24 cellular contexts compared by ENCODE assay signal in the genomic region with DNA sequence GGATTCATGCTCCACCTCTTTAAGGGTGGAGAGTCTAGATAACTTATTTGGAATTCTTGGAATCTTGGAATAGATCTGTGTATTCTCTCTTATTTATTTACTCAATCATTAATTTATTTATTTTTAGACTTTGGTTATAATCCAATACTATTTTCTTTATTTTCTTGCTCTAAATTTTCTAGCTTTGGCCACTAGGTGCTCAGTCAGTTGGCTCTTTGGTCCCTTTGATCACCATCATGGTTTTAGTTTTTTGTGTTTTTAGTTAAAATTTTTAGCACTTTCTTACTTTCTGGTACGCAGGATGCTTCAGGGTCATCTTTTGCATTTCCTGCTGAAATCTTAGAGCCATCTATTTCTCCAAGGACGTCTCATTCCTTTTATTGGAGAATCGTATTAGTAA. TPM values are rescaled to one million over a fixed set of nuclear protein-coding genes. Genes with fewer than 3 reads are reported as not detected.
A peak's percentile ranks its signal among the peaks of the same experiment; 100 is the strongest.
DNase-seq lines count a peak whose midpoint lies in the region; ATAC-seq, FAIRE-seq and TF ChIP-seq lines count a peak whose summit lies in the region.
"Had no signal": no experiment of that assay in that cellular context is flagged by ENCODE, and none has a peak within 500 bp of the region (broad histone marks: within the 10 kb centered on the region; RNA-seq: fewer than 3 reads in every experiment).

No MANE protein-coding gene starts in this region.

- 0 out of 2 replicates have a peak, but pooled peaks have one; percentile 11 for TF ChIP-seq RAD21 in GM12878 (IDR thresholded peaks at IDR 0.05; ENCODE audit: insufficient read depth, low read depth, low read length)

- H3K4me2 ChIP-seq in KMS-11 (no peak overlapping the region), GM12878 (ENCODE audit: control insufficient read depth, insufficient read depth) (no peak overlapping the region)
- H3K4me2 ChIP-seq: PC-9 had no signal

- BruUV-seq in GM12878 (replicated peaks; lab: Mats Ljungman, UMichigan), result no TSS peak

- DNase-seq in GM12865 (ENCODE audit: low read depth), result no peak
- no peak for DNase-seq in GM12878 (ENCODE audit: low read depth, low spot score)
- no peak for DNase-seq in kidney epithelial cell (ENCODE audit: low read depth)
- DNase-seq in activated CD8-positive, alpha-beta memory T cell treated with anti-CD3 and anti-CD28 coated beads for 24 hours, result no peak
- no peak for DNase-seq in NCI-H69 (lab: John Stamatoyannopoulos, UW)
- DNase-seq in SW480 (ENCODE audit: low spot score), result no peak
- DNase-seq in natural killer cell treated with Interleukin-12 subunit alpha and Interleukin-12 subunit beta and Interleukin-15 and Interleukin-18, amount 100 ng/mL, for 72 hours (ENCODE audit: low spot score), result no peak
- DNase-seq: activated CD4-positive, alpha-beta T cell treated with anti-CD3 and anti-CD28 coated beads for 1 hour; activated naive CD8-positive, alpha-beta T cell treated with anti-CD3 and anti-CD28 coated beads, Interleukin-2, amount 50 U/mL, for 24 hours; cortex of kidney; gastrocnemius medialis; MG63; NCI-H1694; NCI-H748 treated with DMSO at 0.1 percent for 48 hours; occipital lobe; PC-9; stimulated activated CD4-positive, alpha-beta T cell treated with anti-CD3 and anti-CD28 coated beads, Interleukin-12 subunit alpha, Interleukin-12 subunit beta, amount 100 ng/mL, for 4 hours; stimulated activated CD8-positive, alpha-beta memory T cell treated with anti-CD3 and anti-CD28 coated beads, Interleukin-4, amount 100 ng/mL, for 48 hours; upper lobe of right lung had no signal

- CTCF ChIA-PET in GM12878 (lab: Yijun Ruan, JAX), result interaction anchor here (0.7 to 3.2 kb wide), 16 partner anchors 12 to 238 kb away, joined by 3 to 56 read pairs (median 4); no protein-coding TSS in a partner anchor

- intact Hi-C loops in GM12878 (cut with micrococcal nuclease; ENCODE audit: unreplicated experiment), result loop anchor here (5.0 kb wide), 1 partner anchor 238 kb away; no protein-coding TSS in a partner anchor

- POLR2A ChIA-PET in GM12878 (lab: Charles Lee), result interaction anchor here (2.6 kb wide), 1 partner anchor 81 kb away, joined by 9 read pairs; no protein-coding TSS in a partner anchor

- H3K36me3 ChIP-seq in KMS-11 (ENCODE audit: insufficient read depth) (no peaks in the 10 kb centered on the region), GM12878 (ENCODE audit: control insufficient read depth in 2 of 2, insufficient read depth in 2 of 2, low read length in 1 of 2) (no peaks in the 10 kb centered on the region), kidney epithelial cell (ENCODE audit: control insufficient read depth, insufficient read depth, low read length) (no peaks in the 10 kb centered on the region)
- H3K36me3 ChIP-seq: gastrocnemius medialis, MG63, SJSA1, upper lobe of right lung had no signal

- no peaks in the 10 kb centered on the region for H3K9me3 Mint-ChIP-seq in natural killer cell treated with Interleukin-12 subunit alpha and Interleukin-12 subunit beta and Interleukin-15 and Interleukin-18, amount 100 ng/mL, for 72 hours
- H3K9me3 Mint-ChIP-seq: activated naive CD8-positive, alpha-beta T cell treated with anti-CD3 and anti-CD28 coated beads, Interleukin-2, amount 50 U/mL, for 24 hours; T-helper 2 cell treated with Interferon-gamma antibody and Interleukin-4, amounts not matched to agents 5 μg/mL and 100 μg/mL, for 36 hours had no signal

- H4K20me1 ChIP-seq in KMS-11 (ENCODE audit: insufficient read depth) (no peaks in the 10 kb centered on the region), GM12878 (ENCODE audit: control insufficient read depth, insufficient read depth) (no peaks in the 10 kb centered on the region)

- H3K27me3 ChIP-seq in KMS-11 (ENCODE audit: insufficient read depth, low read depth) (no peaks in the 10 kb centered on the region), GM12878 (replicated peaks in 1 of 2; ENCODE audit: control insufficient read depth in 2 of 2, insufficient read depth in 2 of 2, low read length in 1 of 2) (no peaks in the 10 kb centered on the region), kidney epithelial cell (ENCODE audit: control insufficient read depth, insufficient read depth, low read length) (no peaks in the 10 kb centered on the region)
- H3K27me3 ChIP-seq: gastrocnemius medialis, MG63, SJSA1, upper lobe of right lung had no signal

- no peak for FAIRE-seq in GM12878 (lab: Jason Lieb, UNC)
- FAIRE-seq: HepG2, keratinocyte had no signal

- SMC1A ChIA-PET in GM12878 (lab: Charles Lee; ENCODE audit: uncharacterized antibody, unreplicated experiment), result interaction anchor here (0.9 to 10.7 kb wide), 11 partner anchors 12 to 239 kb away, joined by 3 to 166 read pairs (median 5); no protein-coding TSS in a partner anchor

- peaks cover 39 to 42% of the 10 kb centered on the region in 2 donors for H3K4me1 Mint-ChIP-seq in natural killer cell treated with Interleukin-12 subunit alpha and Interleukin-12 subunit beta and Interleukin-15 and Interleukin-18, amount 100 ng/mL, for 72 hours (ENCODE audit: low read depth in 2 of 2)

- no peak for ATAC-seq in GM12878
- no peak for ATAC-seq in natural killer cell treated with Interleukin-12 subunit alpha and Interleukin-12 subunit beta and Interleukin-15 and Interleukin-18, amount 100 ng/mL, for 72 hours
- ATAC-seq: activated naive CD8-positive, alpha-beta T cell treated with anti-CD3 and anti-CD28 coated beads, Interleukin-2, amount 50 U/mL, for 24 hours; gastrocnemius medialis; HepG2; upper lobe of right lung had no signal

- no peak for TF ChIP-seq EP300 in GM12878 (IDR thresholded peaks at IDR 0.05; ENCODE audit: borderline replicate concordance in 1 of 2, control insufficient read depth in 1 of 2, low read depth in 2 of 2, low read length in 2 of 2)

- no peak overlapping the region for H2AFZ ChIP-seq in KMS-11 (ENCODE audit: low read depth)
- H2AFZ ChIP-seq in GM12878 (ENCODE audit: control insufficient read depth, low read depth, low read length), result no peak overlapping the region
- H2AFZ ChIP-seq: PC-9 had no signal

- RAD21 ChIA-PET in GM12878 (lab: Charles Lee; ENCODE audit: unreplicated experiment), result interaction anchor here (1.3 to 4.5 kb wide), 2 partner anchors 25 to 81 kb away, joined by 3 to 54 read pairs; no protein-coding TSS in a partner anchor

- H3K27ac Mint-ChIP-seq in natural killer cell treated with Interleukin-12 subunit alpha and Interleukin-12 subunit beta and Interleukin-15 and Interleukin-18, amount 100 ng/mL, for 72 hours, result no peak overlapping the region
- H3K27ac Mint-ChIP-seq: activated naive CD8-positive, alpha-beta T cell treated with anti-CD3 and anti-CD28 coated beads, Interleukin-2, amount 50 U/mL, for 24 hours; T-helper 2 cell treated with Interferon-gamma antibody and Interleukin-4, amounts not matched to agents 5 μg/mL and 100 μg/mL, for 36 hours had no signal

- no peaks in the 10 kb centered on the region for H3K36me3 Mint-ChIP-seq in natural killer cell treated with Interleukin-12 subunit alpha and Interleukin-12 subunit beta and Interleukin-15 and Interleukin-18, amount 100 ng/mL, for 72 hours

- no peak overlapping the region for H3K27ac ChIP-seq in KMS-11
- H3K27ac ChIP-seq in GM12878 (ENCODE audit: control insufficient read depth, insufficient read depth), result no peak overlapping the region
- H3K27ac ChIP-seq: gastrocnemius medialis, PC-9, SJSA1, upper lobe of right lung had no signal

- H3K4me3 Mint-ChIP-seq in natural killer cell treated with Interleukin-12 subunit alpha and Interleukin-12 subunit beta and Interleukin-15 and Interleukin-18, amount 100 ng/mL, for 72 hours, result no peak overlapping the region
- H3K4me3 Mint-ChIP-seq: activated naive CD8-positive, alpha-beta T cell treated with anti-CD3 and anti-CD28 coated beads, Interleukin-2, amount 50 U/mL, for 24 hours; T-helper 2 cell treated with Interferon-gamma antibody and Interleukin-4, amounts not matched to agents 5 μg/mL and 100 μg/mL, for 36 hours had no signal

- no peaks in the 10 kb centered on the region for H3K9me3 ChIP-seq in GM12878 (replicated peaks; ENCODE audit: control insufficient read depth, insufficient read depth, low read length)
- H3K9me3 ChIP-seq: gastrocnemius medialis, MG63, SJSA1, upper lobe of right lung had no signal

- in situ Hi-C loops in GM12878 (cut with MboI), result loop anchor here (5.0 kb wide), 2 partner anchors 82 to 238 kb away; no protein-coding TSS in a partner anchor

- H3K9ac ChIP-seq in KMS-11 (no peak overlapping the region), GM12878 (ENCODE audit: control insufficient read depth, insufficient read depth, low read length) (no peak overlapping the region)

- TF ChIP-seq CTCF in GM12865 (IDR thresholded peaks at IDR 0.05; ENCODE audit: insufficient read depth, low read depth, low read length, missing control alignments), result peak; percentile 20
- TF ChIP-seq CTCF in KMS-11 (conservative IDR thresholded peaks at IDR 0.05; ENCODE audit: low read depth, low read length), result peak; percentile 46
- TF ChIP-seq CTCF in GM12878 (IDR thresholded peaks at IDR 0.05 in 2 of 3, conservative IDR thresholded peaks at IDR 0.05 in 1 of 3; ENCODE audit: control insufficient read depth in 2 of 3, extremely low read depth in 1 of 3, insufficient read depth in 1 of 3, low read depth in 3 of 3, low read length in 3 of 3), result 0 out of 6 replicates have a peak, but pooled peaks of 2 of the 3 experiments have one; percentile 16 to 20
- TF ChIP-seq CTCF in kidney epithelial cell (IDR thresholded peaks at IDR 0.05; ENCODE audit: insufficient read depth, low read length, poor library complexity, severe bottlenecking), result peak; percentile 4

- no peaks in the 10 kb centered on the region for H3K79me2 ChIP-seq in KMS-11 (ENCODE audit: insufficient read depth, low read depth)
- H3K79me2 ChIP-seq in GM12878 (ENCODE audit: control insufficient read depth, insufficient read depth, low read length), result peaks cover 24% of the 10 kb centered on the region

- H3K27me3 Mint-ChIP-seq in natural killer cell treated with Interleukin-12 subunit alpha and Interleukin-12 subunit beta and Interleukin-15 and Interleukin-18, amount 100 ng/mL, for 72 hours, result no peaks in the 10 kb centered on the region

- 79% methylated on average over 3 of the region's 3 CpGs for WGBS in GM12878 (ENCODE audit: insufficient coverage, insufficient replicate concordance, low lambda C conversion rate, missing lambda C conversion rate)

- H3K4me3 ChIP-seq in GM12865 (ENCODE audit: low read depth, low read length), result no peak overlapping the region
- no peak overlapping the region for H3K4me3 ChIP-seq in KMS-11 (IDR thresholded peaks at IDR 0.05; ENCODE audit: insufficient read depth, low read depth, low read length)
- no peak overlapping the region for H3K4me3 ChIP-seq in GM12878
- no peak overlapping the region for H3K4me3 ChIP-seq in kidney epithelial cell (ENCODE audit: low read depth, low read length)
- H3K4me3 ChIP-seq: gastrocnemius medialis, MG63, PC-9, SJSA1, upper lobe of right lung had no signal

- TF ChIP-seq POLR2A in GM12878 (IDR thresholded peaks at IDR 0.05; ENCODE audit: low read depth, low read length), result no peak

- peaks cover 42% of the 10 kb centered on the region for H3K4me1 ChIP-seq in KMS-11 (ENCODE audit: low read depth, poor library complexity, severe bottlenecking)
- peaks cover 21% of the 10 kb centered on the region for H3K4me1 ChIP-seq in GM12878 (ENCODE audit: control insufficient read depth, insufficient read depth, low read length)
- H3K4me1 ChIP-seq: gastrocnemius medialis, SJSA1 had no signal

RNA-seq across cellular contexts. Expression of a gene that starts 5.2 kb away (rescaled TPM):
- 397 and 442 TPM in 2 replicates for total RNA-seq in GM12878 (2013; cell fraction: nucleolus; rRNA removed)
- total RNA-seq in GM12878 (2014; rRNA removed) (270 and 329 TPM in 2 replicates), GM12878 (2014; rRNA removed; fragmentation: Illumina TruSeq; extraction: Trizol) (371 and 378 TPM in 2 replicates), GM12878 (2021) (319 and 335 TPM in 2 replicates), kidney epithelial cell (not detected in 2 replicates)
- polyA plus RNA-seq in GM12878 (2011; ENCODE audit: low read depth), result 166 TPM
- polyA plus RNA-seq in GM12878 (2011; rRNA removed) (804 and 985 TPM in 2 replicates), GM12878 (2014; fragmentation: Illumina TruSeq; extraction: Trizol) (466 and 545 TPM in 2 replicates), GM12878 (2014; fragmentation: Nextera tagmentation; extraction: Ambion mirVana) (100 to 1,000 TPM; 410 to 617 TPM), GM12878 (2014; rRNA removed) (283 and 353 TPM in 2 replicates), GM12878 (2016; fragmentation: Nextera tagmentation; extraction: Ambion mirVana) (100 to 1,000 TPM; 229 to 238 TPM)
- polyA plus RNA-seq in GM12878 (2011; cell fraction: cytosol; rRNA removed), result 433 and 504 TPM in 2 replicates
- 396 and 451 TPM in 2 replicates for polyA plus RNA-seq in GM12878 (2011; cell fraction: nucleus; rRNA removed)
- 204 and 209 TPM in 2 replicates for polyA plus RNA-seq in GM12878 (2012)
- 394 and 411 TPM in 2 replicates for polyA minus RNA-seq in GM12878 (2011; rRNA and poly(A)+ RNA removed)
- 150 and 184 TPM in 2 replicates for polyA minus RNA-seq in GM12878 (2011; cell fraction: cytosol; rRNA and poly(A)+ RNA removed)
- polyA minus RNA-seq in GM12878 (2011; cell fraction: nucleus; rRNA and poly(A)+ RNA removed), result 97.7 and 128 TPM in 2 replicates
- total RNA-seq in natural killer cell treated with Interleukin-12 subunit alpha and Interleukin-12 subunit beta and Interleukin-15 and Interleukin-18, amount 100 ng/mL, for 72 hours, result 100 to 1,000 TPM; 209 to 569 TPM
- total RNA-seq: HepG2, PC-9, SJSA1 had no signal
- polyA plus RNA-seq: HepG2 had no signal

RNA-seq across cellular contexts. Expression of a gene that starts 40.1 kb away (rescaled TPM):
- not detected in 2 replicates for total RNA-seq in GM12878 (2013; cell fraction: nucleolus; rRNA removed)
- total RNA-seq in GM12878 (2014; rRNA removed) (not detected in 2 replicates), GM12878 (2014; rRNA removed; fragmentation: Illumina TruSeq; extraction: Trizol) (not detected in 2 replicates), GM12878 (2021) (not detected in 2 replicates), kidney epithelial cell (7.9 and 8.8 TPM in 2 replicates)
- not detected for polyA plus RNA-seq in GM12878 (2011; ENCODE audit: low read depth)
- polyA plus RNA-seq in GM12878 (2011; rRNA removed) (not detected in 2 replicates), GM12878 (2014; fragmentation: Illumina TruSeq; extraction: Trizol) (not detected in 2 replicates), GM12878 (2014; fragmentation: Nextera tagmentation; extraction: Ambion mirVana) (not detected), GM12878 (2014; rRNA removed) (not detected in 2 replicates), GM12878 (2016; fragmentation: Nextera tagmentation; extraction: Ambion mirVana) (not detected)
- polyA plus RNA-seq in GM12878 (2011; cell fraction: cytosol; rRNA removed), result not detected in 2 replicates
- not detected in 2 replicates for polyA plus RNA-seq in GM12878 (2011; cell fraction: nucleus; rRNA removed)
- not detected in 2 replicates for polyA plus RNA-seq in GM12878 (2012)
- not detected in 2 replicates for polyA minus RNA-seq in GM12878 (2011; rRNA and poly(A)+ RNA removed)
- polyA minus RNA-seq in GM12878 (2011; cell fraction: cytosol; rRNA and poly(A)+ RNA removed), result not detected in 2 replicates
- polyA minus RNA-seq in GM12878 (2011; cell fraction: nucleus; rRNA and poly(A)+ RNA removed), result not detected in 2 replicates
- not detected for total RNA-seq in natural killer cell treated with Interleukin-12 subunit alpha and Interleukin-12 subunit beta and Interleukin-15 and Interleukin-18, amount 100 ng/mL, for 72 hours
- total RNA-seq: HepG2, PC-9 had no signal
- polyA plus RNA-seq: HepG2 had no signal

Comparison
In these comparisons a context has a peak if more than half of its experiments do, and no peak if none do; other contexts are left out.
1. RNA of a gene that starts 5.2 kb away (total RNA-seq): 209 to 569 TPM in natural killer cell treated with Interleukin-12 subunit alpha and Interleukin-12 subunit beta and Interleukin-15 and Interleukin-18, amount 100 ng/mL, for 72 hours and 270 to 442 TPM in GM12878; not detected in kidney epithelial cell; every median in the first group is over 100 times any median in the second.
2. Peak in every context shown above with its lines, with median percentiles within 50 percentile points of each other: CTCF ChIP-seq.